8 cellular contexts compared by ENCODE assay signal in the genomic region with DNA sequence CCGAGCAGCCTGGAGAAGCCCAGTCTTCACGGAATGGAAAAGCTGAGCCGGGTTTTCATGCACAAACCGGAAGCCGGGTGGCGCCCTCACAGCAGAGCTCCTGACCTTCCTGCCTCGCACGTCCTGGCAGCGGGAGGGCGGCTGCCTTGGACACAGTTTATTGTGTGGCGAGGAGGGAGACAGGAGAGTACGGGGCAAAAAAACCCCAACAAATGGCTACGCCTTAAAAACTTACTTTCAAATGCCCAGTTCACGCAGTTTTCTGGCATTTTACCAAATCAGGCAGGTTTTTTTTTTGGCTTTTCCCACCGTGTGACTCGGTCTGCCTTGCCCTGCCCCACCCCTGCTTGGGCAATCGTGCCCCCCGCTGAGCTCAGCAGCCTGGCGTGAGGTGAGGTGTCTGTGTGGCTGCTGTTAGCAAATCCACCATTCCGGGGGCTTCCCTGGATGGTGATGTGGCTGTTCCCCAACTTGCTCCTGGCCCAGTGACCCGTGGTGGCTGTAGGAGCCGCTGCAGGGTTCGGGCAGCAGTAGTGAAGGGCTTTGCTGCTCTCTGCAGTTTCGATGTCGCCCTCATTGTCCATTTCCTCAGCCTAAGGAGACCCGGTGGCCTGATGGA.
A peak's percentile ranks its signal among the peaks of the same experiment; 100 is the strongest.
DNase-seq lines count a peak whose midpoint lies in the region; ATAC-seq and TF ChIP-seq lines count a peak whose summit lies in the region.
"Not testable (repeated sequence)": the region's sequence is repeated elsewhere in the genome, so short reads cannot be mapped to it uniquely, and the experiment has no call there.

No MANE protein-coding gene starts in this region.

- H3K4me3 Mint-ChIP-seq in activated CD8-positive, alpha-beta T cell treated with anti-CD3 and anti-CD28 coated beads for 36 hours; natural killer cell treated with Interleukin-12 subunit alpha and Interleukin-12 subunit beta and Interleukin-15 and Interleukin-18, amount 100 ng/mL, for 72 hours; stimulated activated naive CD8-positive, alpha-beta T cell treated with anti-CD3 and anti-CD28 coated beads, Interleukin-15, Interleukin-2, amounts not matched to agents 100 ng/mL and 50 ng/mL, for 24 hours: not testable (repeated sequence)

- H3K9me3 ChIP-seq in BE2C = not testable (repeated sequence)

- H3K36me3 ChIP-seq in BE2C = not testable (repeated sequence)

- not testable (repeated sequence) for H3K4me1 Mint-ChIP-seq in activated CD8-positive, alpha-beta T cell treated with anti-CD3 and anti-CD28 coated beads for 36 hours (ENCODE audit: low read depth); natural killer cell treated with Interleukin-12 subunit alpha and Interleukin-12 subunit beta and Interleukin-15 and Interleukin-18, amount 100 ng/mL, for 72 hours (ENCODE audit: low read depth in 2 of 2); stimulated activated naive CD8-positive, alpha-beta T cell treated with anti-CD3 and anti-CD28 coated beads, Interleukin-15, Interleukin-2, amounts not matched to agents 100 ng/mL and 50 ng/mL, for 24 hours (ENCODE audit: low read depth)

- POLR2A ChIA-PET in activated CD8-positive, alpha-beta T cell treated with anti-CD3 and anti-CD28 coated beads for 36 hours (lab: Charles Lee) = not testable (repeated sequence)

- ATAC-seq in activated CD8-positive, alpha-beta T cell treated with anti-CD3 and anti-CD28 coated beads for 36 hours; natural killer cell treated with Interleukin-12 subunit alpha and Interleukin-12 subunit beta and Interleukin-15 and Interleukin-18, amount 100 ng/mL, for 72 hours: not testable (repeated sequence)

- H3K27me3 ChIP-seq in BE2C = not testable (repeated sequence)

- TF ChIP-seq CTCF in BE2C (IDR thresholded peaks at IDR 0.05; ENCODE audit: low read depth, low read length) (peak; percentile 45), epithelial cell of esophagus (IDR thresholded peaks at IDR 0.05; ENCODE audit: insufficient read depth, low read depth, low read length, missing control alignments) (peak; percentile 26)
- TF ChIP-seq CTCF in activated CD8-positive, alpha-beta T cell treated with anti-CD3 and anti-CD28 coated beads for 36 hours (IDR thresholded peaks at IDR 0.05) = not testable (repeated sequence)

- not testable (repeated sequence) for H3K36me3 Mint-ChIP-seq in activated CD8-positive, alpha-beta T cell treated with anti-CD3 and anti-CD28 coated beads for 36 hours (ENCODE audit: low read depth); natural killer cell treated with Interleukin-12 subunit alpha and Interleukin-12 subunit beta and Interleukin-15 and Interleukin-18, amount 100 ng/mL, for 72 hours; stimulated activated naive CD8-positive, alpha-beta T cell treated with anti-CD3 and anti-CD28 coated beads, Interleukin-15, Interleukin-2, amounts not matched to agents 100 ng/mL and 50 ng/mL, for 24 hours (ENCODE audit: low read depth)

- not testable (repeated sequence) for H3K27me3 Mint-ChIP-seq in activated CD8-positive, alpha-beta T cell treated with anti-CD3 and anti-CD28 coated beads for 36 hours; stimulated activated naive CD8-positive, alpha-beta T cell treated with anti-CD3 and anti-CD28 coated beads, Interleukin-15, Interleukin-2, amounts not matched to agents 100 ng/mL and 50 ng/mL, for 24 hours
- H3K27me3 Mint-ChIP-seq in natural killer cell treated with Interleukin-12 subunit alpha and Interleukin-12 subunit beta and Interleukin-15 and Interleukin-18, amount 100 ng/mL, for 72 hours = peaks cover 13% of the 10 kb centered on the region in 2 donors

- not testable (repeated sequence) for H3K4me1 ChIP-seq in BE2C

- intact Hi-C loops in activated CD8-positive, alpha-beta T cell treated with anti-CD3 and anti-CD28 coated beads for 36 hours (cut with micrococcal nuclease) = not testable (repeated sequence)

- DNase-seq in BE2C (peak; percentile 39), HT-29 (ENCODE audit: low spot score) (peak; percentile 83), NCI-H748 (lab: John Stamatoyannopoulos, UW; ENCODE audit: unreplicated experiment) (peak; percentile 64), iPS-NIHi11 (ENCODE audit: low spot score) (peak; percentile 50)
- peak; percentile 13 for DNase-seq in activated CD8-positive, alpha-beta T cell treated with anti-CD3 and anti-CD28 coated beads for 36 hours
- DNase-seq in epithelial cell of esophagus (ENCODE audit: low read depth) = not testable (repeated sequence)
- DNase-seq in natural killer cell treated with Interleukin-12 subunit alpha and Interleukin-12 subunit beta and Interleukin-15 and Interleukin-18, amount 100 ng/mL, for 72 hours (ENCODE audit: low spot score) = peak; percentile 10

- not testable (repeated sequence) for H3K4me3 ChIP-seq in BE2C (ENCODE audit: low read depth, low read length); epithelial cell of esophagus (ENCODE audit: low read length)

- CTCF ChIA-PET in activated CD8-positive, alpha-beta T cell treated with anti-CD3 and anti-CD28 coated beads for 36 hours (lab: Charles Lee) = not testable (repeated sequence)

- H3K27ac Mint-ChIP-seq in activated CD8-positive, alpha-beta T cell treated with anti-CD3 and anti-CD28 coated beads for 36 hours; natural killer cell treated with Interleukin-12 subunit alpha and Interleukin-12 subunit beta and Interleukin-15 and Interleukin-18, amount 100 ng/mL, for 72 hours: not testable (repeated sequence)
- H3K27ac Mint-ChIP-seq in stimulated activated naive CD8-positive, alpha-beta T cell treated with anti-CD3 and anti-CD28 coated beads, Interleukin-15, Interleukin-2, amounts not matched to agents 100 ng/mL and 50 ng/mL, for 24 hours = peak overlapping the region; percentile 28

- H3K9me3 Mint-ChIP-seq in activated CD8-positive, alpha-beta T cell treated with anti-CD3 and anti-CD28 coated beads for 36 hours; natural killer cell treated with Interleukin-12 subunit alpha and Interleukin-12 subunit beta and Interleukin-15 and Interleukin-18, amount 100 ng/mL, for 72 hours; stimulated activated naive CD8-positive, alpha-beta T cell treated with anti-CD3 and anti-CD28 coated beads, Interleukin-15, Interleukin-2, amounts not matched to agents 100 ng/mL and 50 ng/mL, for 24 hours: not testable (repeated sequence)
